In genomic region chr2:226797289-226797988, GRCh38 we compare ENCODE assay signal across 1 cellular context.
TF ChIP-seq lines count a peak whose summit lies in the region.

No MANE protein-coding gene starts in this region.

TF ChIP-seq in WTC11, 78 proteins besides CTCF, POLR2A, EP300 and RAD21 (continued from another document):
- TF ChIP-seq ZNF396 (CRISPR knock-in tag; IDR thresholded peaks at IDR 0.05; ENCODE audit: borderline replicate concordance) (no peak), ATF3 (CRISPR knock-in tag; conservative IDR thresholded peaks at IDR 0.05) (no peak), KAT7 (CRISPR knock-in tag; IDR thresholded peaks at IDR 0.05; ENCODE audit: borderline replicate concordance) (no peak)
